Comparison of ENCODE assay signal across 9 cellular contexts in the genomic region with DNA sequence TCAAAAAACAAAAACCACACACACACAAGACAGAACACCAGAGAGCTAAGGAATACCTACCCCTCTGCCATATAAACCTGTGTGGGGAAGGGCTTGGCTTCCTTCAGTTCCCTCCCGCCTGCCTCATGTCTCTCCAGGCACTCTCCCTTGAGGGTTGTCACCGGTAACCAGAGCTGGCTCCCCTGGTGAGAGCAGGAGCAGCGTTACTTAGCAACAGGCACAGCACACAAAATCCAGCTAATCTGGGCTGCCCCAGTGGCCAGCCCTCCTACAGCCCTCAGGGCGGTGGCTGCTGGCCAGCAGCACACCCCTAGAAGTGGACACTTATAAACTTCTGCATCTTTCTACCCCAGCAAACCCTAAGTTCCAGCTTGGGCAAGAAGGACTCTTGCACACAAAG. TPM values are rescaled to one million over a fixed set of nuclear protein-coding genes. Genes with fewer than 3 reads are reported as not detected.
DNase-seq lines count a peak whose midpoint lies in the region; ATAC-seq, FAIRE-seq and TF ChIP-seq lines count a peak whose summit lies in the region.
"Had no signal": no experiment of that assay in that cellular context is flagged by ENCODE, and none has a peak within 500 bp of the region (broad histone marks: within the 10 kb centered on the region; RNA-seq: fewer than 3 reads in every experiment).

No MANE protein-coding gene starts in this region.

- no peak overlapping the region for H3K4me3 ChIP-seq in gastroesophageal sphincter

- no peak for TF ChIP-seq POLR2A in gastroesophageal sphincter (IDR thresholded peaks at IDR 0.05)

- H3K36me3 ChIP-seq in gastroesophageal sphincter, result no peaks in the 10 kb centered on the region

- DNase-seq in Right ventricle myocardium superior, result no peak
- DNase-seq in left cardiac atrium, result no peak
- peak; percentile 86 for DNase-seq in NCI-H82 (lab: John Stamatoyannopoulos, UW)
- no peak for DNase-seq in type B pancreatic cell (ENCODE audit: extremely low spot score, unreplicated experiment)
- no peak for DNase-seq in HTR-8/SVneo (ENCODE audit: insufficient read length, low spot score)
- no peak for DNase-seq in AML-193 (lab: John Stamatoyannopoulos, UW)
- DNase-seq in activated effector memory CD4-positive, alpha-beta T cell treated with Interleukin-2 at 50 U/mL for 16 hours, result no peak

- peaks cover 29% of the 10 kb centered on the region for H3K4me1 Mint-ChIP-seq in type B pancreatic cell (ENCODE audit: unreplicated experiment)

- peaks cover 0 to 73% (median 39%) of the 10 kb centered on the region in 3 donors for H3K4me1 ChIP-seq in gastroesophageal sphincter

- H3K36me3 Mint-ChIP-seq in type B pancreatic cell, result no peaks in the 10 kb centered on the region

- H3K4me3 Mint-ChIP-seq in type B pancreatic cell, result peak overlapping the region; percentile 46
- H3K4me3 Mint-ChIP-seq: activated T-helper 1 cell treated with anti-CD3 and anti-CD28 coated beads, Interleukin-12 subunit alpha, Interleukin-12 subunit beta, Interleukin-2, Interleukin-4 antibody, amounts not matched to agents 30 ng/mL and 10 ng/mL and 1 ng/mL, durations not matched to agents 14 hours and 24 hours and 36 hours had no signal

- H3K9me3 ChIP-seq in gastroesophageal sphincter, result no peaks in the 10 kb centered on the region

- TF ChIP-seq CTCF in gastroesophageal sphincter (IDR thresholded peaks at IDR 0.05) (no peak), type B pancreatic cell (conservative IDR thresholded peaks at IDR 0.05) (no peak)

- FAIRE-seq in HTR-8/SVneo (lab: Jason Lieb, UNC), result no peak

- H3K27ac Mint-ChIP-seq in type B pancreatic cell, result peak overlapping the region; percentile 67
- H3K27ac Mint-ChIP-seq: activated T-helper 1 cell treated with anti-CD3 and anti-CD28 coated beads, Interleukin-12 subunit alpha, Interleukin-12 subunit beta, Interleukin-2, Interleukin-4 antibody, amounts not matched to agents 30 ng/mL and 10 ng/mL and 1 ng/mL, durations not matched to agents 14 hours and 24 hours and 36 hours had no signal

- H3K27ac ChIP-seq in gastroesophageal sphincter, result peak overlapping the region in 3 of 4 donors; percentile 78 to 98 (median 91)

- intact Hi-C loops in Right ventricle myocardium superior (cut with DNase I) (loop anchor here (5.0 kb wide), 1 partner anchor 53 kb away; no protein-coding TSS in a partner anchor), left cardiac atrium (cut with DNase I) (loop anchor here in 1 of 2 donors (5.0 kb wide), 1 partner anchor 38 kb away; the partner anchor contains the start of gene ATG101)

- peaks cover 13% of the 10 kb centered on the region for H3K27me3 Mint-ChIP-seq in type B pancreatic cell

- WGBS in gastroesophageal sphincter (ENCODE audit: low coverage in 1 of 2), 2 donors, result 48% methylated on average over 3 of the region's 4 CpGs; no CpG with 5 or more reads in 1 of the 2 donors

- no peak for TF ChIP-seq EP300 in gastroesophageal sphincter (IDR thresholded peaks at IDR 0.05)

- no peaks in the 10 kb centered on the region for H3K9me3 Mint-ChIP-seq in type B pancreatic cell
- H3K9me3 Mint-ChIP-seq: activated T-helper 1 cell treated with anti-CD3 and anti-CD28 coated beads, Interleukin-12 subunit alpha, Interleukin-12 subunit beta, Interleukin-2, Interleukin-4 antibody, amounts not matched to agents 30 ng/mL and 10 ng/mL and 1 ng/mL, durations not matched to agents 14 hours and 24 hours and 36 hours had no signal

- ATAC-seq in Right ventricle myocardium superior (ENCODE audit: poor library complexity) (peak; percentile 25), left cardiac atrium (no peak), gastroesophageal sphincter (no peak)

- no peaks in the 10 kb centered on the region for H3K27me3 ChIP-seq in gastroesophageal sphincter

RNA-seq across cellular contexts. Expression of gene NR4A1, which starts 21.6 kb away (rescaled TPM):
- total RNA-seq in Right ventricle myocardium superior (46.1 TPM), left cardiac atrium (100 to 1,000 TPM in 1 of 2 donors, 10 to 100 TPM in 1; 85.6 to 172 TPM), gastroesophageal sphincter (10 to 100 TPM; 29.9 to 67.2 (median 35.2) TPM), type B pancreatic cell (ENCODE audit: low replicate concordance) (11.4 and 81.9 TPM in 2 replicates)

RNA-seq across cellular contexts. Expression of gene TAMALIN, which starts 22.9 kb away (rescaled TPM):
- total RNA-seq in Right ventricle myocardium superior (19.8 TPM), left cardiac atrium (10 to 100 TPM; 25.3 to 44.0 TPM), gastroesophageal sphincter (10 to 100 TPM; 11.8 to 18.0 (median 16.1) TPM), type B pancreatic cell (ENCODE audit: low replicate concordance) (4.2 and 16.5 TPM in 2 replicates)

RNA-seq across cellular contexts. Expression of gene ATG101, which starts 40.1 kb away (rescaled TPM):
- total RNA-seq in Right ventricle myocardium superior (23.5 TPM), left cardiac atrium (10 to 100 TPM; 25.2 to 28.7 TPM), gastroesophageal sphincter (10 to 100 TPM; 36.7 to 60.2 (median 52.6) TPM), type B pancreatic cell (ENCODE audit: low replicate concordance) (35.7 and 48.7 TPM in 2 replicates)

RNA-seq across cellular contexts. Expression of gene SMIM41, which starts 49.8 kb away (rescaled TPM):
- total RNA-seq in Right ventricle myocardium superior, result 0.35 TPM
- total RNA-seq in left cardiac atrium, result under 1 TPM in 1 of 2 donors, not detected in 1; 0.27 TPM
- 10 to 100 TPM in 1 of 4 donors, 1 to 10 TPM in 3; 4.0 to 12.8 (median 4.6) TPM for total RNA-seq in gastroesophageal sphincter
- not detected in 2 replicates for total RNA-seq in type B pancreatic cell (ENCODE audit: low replicate concordance)
- total RNA-seq: activated T-helper 1 cell treated with anti-CD3 and anti-CD28 coated beads, Interleukin-12 subunit alpha, Interleukin-12 subunit beta, Interleukin-2, Interleukin-4 antibody, amounts not matched to agents 30 ng/mL and 10 ng/mL and 1 ng/mL, durations not matched to agents 14 hours and 24 hours and 36 hours had no signal
